Comparison of ENCODE assay signal across 1 cellular context in the genomic region with DNA sequence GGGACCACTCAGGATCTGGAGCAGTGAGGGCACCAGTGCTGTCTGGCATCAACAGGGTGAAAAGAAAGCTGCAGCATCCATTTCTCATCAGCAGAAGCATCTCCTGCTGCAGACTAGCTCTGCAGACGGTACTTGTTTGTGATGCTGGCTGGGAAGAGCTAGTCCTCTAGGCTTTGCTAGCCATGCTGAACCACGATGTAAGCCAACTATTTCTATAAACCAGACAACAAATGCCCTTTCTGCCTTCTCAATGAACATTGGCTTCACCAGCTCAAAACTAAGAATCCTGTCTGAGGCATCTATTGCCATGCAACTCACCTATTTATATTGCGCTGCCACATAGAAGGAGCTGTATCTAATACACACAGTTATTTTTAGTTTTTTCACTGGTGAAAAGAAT.
TF ChIP-seq lines count a peak whose summit lies in the region.

No MANE protein-coding gene starts in this region.

TF ChIP-seq in neural cell, 6 proteins besides CTCF, POLR2A, EP300 and RAD21 (continued from another document):
- TF ChIP-seq REST (IDR thresholded peaks at IDR 0.05; ENCODE audit: borderline replicate concordance) = no peak
- TF ChIP-seq EZH2 (IDR thresholded peaks at IDR 0.05; ENCODE audit: borderline replicate concordance, insufficient read depth, low read length, poor library complexity, severe bottlenecking) = no peak
- no peak for TF ChIP-seq TAF1 (IDR thresholded peaks at IDR 0.05; ENCODE audit: low read depth)
- TF ChIP-seq MXI1 (conservative IDR thresholded peaks at IDR 0.05; ENCODE audit: poor library complexity, severe bottlenecking) = no peak
